ENCODE assay signal across 8 cellular contexts in genomic region chr4:337932-338758, GRCh38. TPM values are rescaled to one million over a fixed set of nuclear protein-coding genes. Genes with fewer than 3 reads are reported as not detected.
A peak's percentile ranks its signal among the peaks of the same experiment; 100 is the strongest.
DNase-seq lines count a peak whose midpoint lies in the region; ATAC-seq and TF ChIP-seq lines count a peak whose summit lies in the region.

No MANE protein-coding gene starts in this region.

- peaks cover 22% of the 10 kb centered on the region for H3K4me1 Mint-ChIP-seq in activated CD8-positive, alpha-beta T cell treated with anti-CD3 and anti-CD28 coated beads for 36 hours (ENCODE audit: low read depth)
- H3K4me1 Mint-ChIP-seq in natural killer cell treated with Interleukin-12 subunit alpha and Interleukin-12 subunit beta and Interleukin-15 and Interleukin-18, amount 100 ng/mL, for 72 hours (ENCODE audit: low read depth in 2 of 2): peaks cover 38 to 44% of the 10 kb centered on the region in 2 donors

- H3K27ac Mint-ChIP-seq in activated CD8-positive, alpha-beta T cell treated with anti-CD3 and anti-CD28 coated beads for 36 hours: peak overlapping the region; percentile 100
- peak overlapping the region; percentile 96 to 97 for H3K27ac Mint-ChIP-seq in natural killer cell treated with Interleukin-12 subunit alpha and Interleukin-12 subunit beta and Interleukin-15 and Interleukin-18, amount 100 ng/mL, for 72 hours

- peaks cover 41% of the 10 kb centered on the region for H3K9me3 Mint-ChIP-seq in activated CD8-positive, alpha-beta T cell treated with anti-CD3 and anti-CD28 coated beads for 36 hours
- peaks cover 10% of the 10 kb centered on the region for H3K9me3 Mint-ChIP-seq in natural killer cell treated with Interleukin-12 subunit alpha and Interleukin-12 subunit beta and Interleukin-15 and Interleukin-18, amount 100 ng/mL, for 72 hours

- TF ChIP-seq POLR2A in erythroblast (IDR thresholded peaks at IDR 0.05; ENCODE audit: low read length): peak; percentile 66

- POLR2A ChIA-PET in activated CD8-positive, alpha-beta T cell treated with anti-CD3 and anti-CD28 coated beads for 36 hours (lab: Charles Lee): interaction anchor here (0.6 to 2.0 kb wide), 7 partner anchors 10 to 280 kb away, joined by 3 to 6 read pairs (median 4); partner anchors contain the start of gene ZNF718

- H3K27me3 Mint-ChIP-seq in activated CD8-positive, alpha-beta T cell treated with anti-CD3 and anti-CD28 coated beads for 36 hours: no peaks in the 10 kb centered on the region
- no peaks in the 10 kb centered on the region for H3K27me3 Mint-ChIP-seq in natural killer cell treated with Interleukin-12 subunit alpha and Interleukin-12 subunit beta and Interleukin-15 and Interleukin-18, amount 100 ng/mL, for 72 hours

- H3K4me3 Mint-ChIP-seq in activated CD8-positive, alpha-beta T cell treated with anti-CD3 and anti-CD28 coated beads for 36 hours: peak overlapping the region; percentile 98
- H3K4me3 Mint-ChIP-seq in natural killer cell treated with Interleukin-12 subunit alpha and Interleukin-12 subunit beta and Interleukin-15 and Interleukin-18, amount 100 ng/mL, for 72 hours: peak overlapping the region; percentile 99

- peaks cover 67% of the 10 kb centered on the region for H3K36me3 Mint-ChIP-seq in activated CD8-positive, alpha-beta T cell treated with anti-CD3 and anti-CD28 coated beads for 36 hours (ENCODE audit: low read depth)
- peaks cover 29% of the 10 kb centered on the region for H3K36me3 Mint-ChIP-seq in natural killer cell treated with Interleukin-12 subunit alpha and Interleukin-12 subunit beta and Interleukin-15 and Interleukin-18, amount 100 ng/mL, for 72 hours

- peak; percentile 37 for DNase-seq in Ammon's horn (ENCODE audit: low spot score)
- peak; percentile 56 for DNase-seq in activated CD8-positive, alpha-beta T cell treated with anti-CD3 and anti-CD28 coated beads for 36 hours
- peak; percentile 76 to 78 for DNase-seq in erythroblast (lab: John Stamatoyannopoulos, UW)
- peak; percentile 70 for DNase-seq in natural killer cell treated with Interleukin-12 subunit alpha and Interleukin-12 subunit beta and Interleukin-15 and Interleukin-18, amount 100 ng/mL, for 72 hours (ENCODE audit: low spot score)
- peak; percentile 8 for DNase-seq in stromal cell of bone marrow (ENCODE audit: low read depth)
- no peak for DNase-seq in NCI-H2107 (lab: John Stamatoyannopoulos, UW)

- CTCF ChIA-PET in activated CD8-positive, alpha-beta T cell treated with anti-CD3 and anti-CD28 coated beads for 36 hours (lab: Charles Lee): no interaction called here

- ATAC-seq in GM19351 (IDR thresholded peaks at IDR 0.05; ENCODE audit: unreplicated experiment) (peak; percentile 31), HG03520 (IDR thresholded peaks at IDR 0.05; ENCODE audit: unreplicated experiment) (peak; percentile 20)
- peak; percentile 52 for ATAC-seq in activated CD8-positive, alpha-beta T cell treated with anti-CD3 and anti-CD28 coated beads for 36 hours
- peak; percentile 51 to 62 for ATAC-seq in natural killer cell treated with Interleukin-12 subunit alpha and Interleukin-12 subunit beta and Interleukin-15 and Interleukin-18, amount 100 ng/mL, for 72 hours

- intact Hi-C loops in activated CD8-positive, alpha-beta T cell treated with anti-CD3 and anti-CD28 coated beads for 36 hours (cut with micrococcal nuclease): no loop called here

- no peak for TF ChIP-seq CTCF in activated CD8-positive, alpha-beta T cell treated with anti-CD3 and anti-CD28 coated beads for 36 hours (IDR thresholded peaks at IDR 0.05)

RNA-seq across cellular contexts. Expression of gene ZNF141, which starts 0.5 kb away (rescaled TPM):
- total RNA-seq in activated CD8-positive, alpha-beta T cell treated with anti-CD3 and anti-CD28 coated beads for 36 hours: 10 to 100 TPM; 27.7 to 29.3 TPM
- 10 to 100 TPM; 26.5 to 37.6 TPM for total RNA-seq in natural killer cell treated with Interleukin-12 subunit alpha and Interleukin-12 subunit beta and Interleukin-15 and Interleukin-18, amount 100 ng/mL, for 72 hours

RNA-seq across cellular contexts. Expression of gene ZNF732, which starts 32.9 kb away (rescaled TPM):
- not detected for total RNA-seq in activated CD8-positive, alpha-beta T cell treated with anti-CD3 and anti-CD28 coated beads for 36 hours
- total RNA-seq in natural killer cell treated with Interleukin-12 subunit alpha and Interleukin-12 subunit beta and Interleukin-15 and Interleukin-18, amount 100 ng/mL, for 72 hours: not detected
